ENCODE assay signal across 11 cellular contexts in the genomic region with DNA sequence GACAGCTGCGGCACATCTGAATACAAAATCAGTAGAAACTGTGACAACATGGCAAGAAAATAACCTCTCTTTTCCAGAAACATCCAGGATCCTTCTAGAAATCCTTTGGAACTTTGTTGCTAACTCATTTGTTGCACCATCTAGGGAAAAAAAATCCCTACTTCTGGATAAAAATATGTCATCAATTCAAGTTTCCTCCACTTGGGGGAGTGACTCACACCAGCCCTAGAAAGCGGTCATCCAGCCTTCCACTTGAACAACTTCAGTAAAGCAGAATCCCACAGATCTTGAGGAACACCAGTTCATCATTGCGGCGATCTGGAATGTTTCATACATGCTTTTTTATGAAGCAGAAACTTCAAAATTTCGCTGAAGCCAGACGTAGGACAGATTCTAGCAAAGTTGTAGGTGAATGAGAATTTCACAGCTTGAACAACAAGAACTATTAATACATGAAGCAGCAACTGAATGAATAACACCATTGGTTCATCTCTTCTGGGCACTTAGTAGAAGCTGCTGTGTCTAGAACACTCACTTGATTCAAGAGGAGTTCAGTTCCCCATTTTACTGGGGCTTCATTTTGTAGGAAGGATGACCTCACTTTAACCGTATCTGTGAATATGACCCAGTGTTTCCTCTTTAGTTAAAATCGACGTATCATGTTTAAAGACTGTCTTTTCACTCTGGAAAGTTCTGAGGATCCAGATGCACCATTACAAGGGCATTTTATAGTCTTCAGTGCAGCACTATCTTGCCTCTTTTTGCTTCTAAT. TPM values are rescaled to one million over a fixed set of nuclear protein-coding genes. Genes with fewer than 3 reads are reported as not detected.
DNase-seq lines count a peak whose midpoint lies in the region; ATAC-seq, FAIRE-seq and TF ChIP-seq lines count a peak whose summit lies in the region.
"Had no signal": no experiment of that assay in that cellular context is flagged by ENCODE, and none has a peak within 500 bp of the region (broad histone marks: within the 10 kb centered on the region; RNA-seq: fewer than 3 reads in every experiment).

No MANE protein-coding gene starts in this region.

- DNase-seq in D721Med (ENCODE audit: insufficient read length, low spot score) (no peak), HuH-7 (ENCODE audit: low spot score) (peak; percentile 26), amniotic epithelial cell (ENCODE audit: low read depth) (peak; percentile 66), medulla oblongata (ENCODE audit: extremely low spot score) (peak; percentile 36), CD1c-positive myeloid dendritic cell (ENCODE audit: extremely low spot score) (no peak), mucosa of descending colon (no peak)
- DNase-seq in activated T-cell treated with anti-CD3 and anti-CD28 coated beads, Interleukin-2, amount 50 U/mL, for 1 hour, result no peak
- DNase-seq: mammary epithelial cell; stimulated activated CD4-positive, alpha-beta T cell treated with anti-CD3 and anti-CD28 coated beads, Interleukin-4, amount 100 ng/mL, for 4 hours had no signal

- no peaks in the 10 kb centered on the region for H3K9me3 ChIP-seq in mucosa of descending colon
- H3K9me3 ChIP-seq: ascending aorta had no signal

- H3K4me3 ChIP-seq in mucosa of descending colon, result no peak overlapping the region
- H3K4me3 ChIP-seq: ascending aorta had no signal

- peak; percentile 28 for TF ChIP-seq CTCF in D721Med (IDR thresholded peaks at IDR 0.05; ENCODE audit: insufficient read depth, missing control alignments)
- no peak for TF ChIP-seq CTCF in mucosa of descending colon (IDR thresholded peaks at IDR 0.05)

- FAIRE-seq in D721Med (lab: Jason Lieb, UNC), result no peak

- no peaks in the 10 kb centered on the region for H3K36me3 ChIP-seq in mucosa of descending colon (ENCODE audit: low read depth)
- H3K36me3 ChIP-seq: ascending aorta had no signal

- ATAC-seq in HG03442 (IDR thresholded peaks at IDR 0.05; ENCODE audit: unreplicated experiment) (no peak), mucosa of descending colon (no peak)

- H3K4me1 ChIP-seq in mucosa of descending colon (ENCODE audit: low read depth), result no peaks in the 10 kb centered on the region
- H3K4me1 ChIP-seq: ascending aorta had no signal

- intact Hi-C loops in mucosa of descending colon (cut with DNase I, micrococcal nuclease), result no loop called here

RNA-seq across cellular contexts. Expression of gene LRRTM1, which starts 48.0 kb away (rescaled TPM):
- 1 to 10 TPM in 1 of 3 donors, under 1 TPM in 2; 0.12 to 2.2 (median 0.17) TPM for total RNA-seq in mucosa of descending colon
- total RNA-seq: mammary epithelial cell had no signal

Comparison
In these comparisons a context has a peak if more than half of its experiments do, and no peak if none do; other contexts are left out.
1. DNase-seq: peak in HuH-7 (single experiment), amniotic epithelial cell (single experiment) and medulla oblongata (single experiment); none in D721Med (single experiment), CD1c-positive myeloid dendritic cell (single experiment), activated T-cell treated with anti-CD3 and anti-CD28 coated beads, Interleukin-2, amount 50 U/mL, for 1 hour (single experiment) and mucosa of descending colon (0 of 3).